In genomic region chr1:9186976-9187375, GRCh38 we compare ENCODE assay signal across 37 cellular contexts.
"Had no signal": no experiment of that assay in that cellular context is flagged by ENCODE, and none has a peak within 500 bp of the region (broad histone marks: within the 10 kb centered on the region; RNA-seq: fewer than 3 reads in every experiment).

No MANE protein-coding gene starts in this region.

- H3K27me3 ChIP-seq: ascending aorta had no signal

- H3K4me3 Mint-ChIP-seq: activated CD4-positive, alpha-beta memory T cell treated with anti-CD3 and anti-CD28 coated beads for 36 hours; activated CD4-positive, alpha-beta T cell treated with anti-CD3 and anti-CD28 coated beads for 36 hours; activated CD4-positive, alpha-beta T cell treated with anti-CD3 and anti-CD28 coated beads, Interleukin-2, amount 10 ng/mL, durations not matched to agents 7 days and 5 days; activated CD8-positive, alpha-beta T cell treated with anti-CD3 and anti-CD28 coated beads for 36 hours; activated naive CD4-positive, alpha-beta T cell treated with anti-CD3 and anti-CD28 coated beads, Interleukin-2, amount 10 ng/mL, durations not matched to agents 7 days and 5 days; activated naive CD4-positive, alpha-beta T cell treated with anti-CD3 and anti-CD28 coated beads, Interleukin-2, amount 50 U/mL, for 24 hours; activated naive CD8-positive, alpha-beta T cell; activated naive CD8-positive, alpha-beta T cell treated with anti-CD3 and anti-CD28 coated beads, Interleukin-2, amount 10 ng/mL, durations not matched to agents 7 days and 5 days; activated naive CD8-positive, alpha-beta T cell treated with anti-CD3 and anti-CD28 coated beads, Interleukin-2, amount 50 U/mL, for 24 hours; activated T-cell treated with anti-CD3 and anti-CD28 coated beads, Interleukin-2, amount 50 U/mL, for 4 hours; activated T-cell treated with anti-CD3 and anti-CD28 coated beads, Interleukin-2, amount 50 U/mL, for 72 hours; central memory CD8-positive, alpha-beta T cell; T-helper 1 cell treated with Interleukin-12 subunit alpha and Interleukin-12 subunit beta and Interleukin-4 antibody, amounts not matched to agents 30 μg/mL and 1 μg/mL, for 36 hours; T-helper 2 cell treated with Interferon-gamma antibody and Interleukin-4, amounts not matched to agents 5 μg/mL and 100 μg/mL, for 36 hours; WTC11 had no signal

- DNase-seq: activated CD4-positive, alpha-beta memory T cell treated with anti-CD3 and anti-CD28 coated beads for 36 hours; activated CD4-positive, alpha-beta T cell treated with anti-CD3 and anti-CD28 coated beads for 1 hour; activated CD4-positive, alpha-beta T cell treated with anti-CD3 and anti-CD28 coated beads for 36 hours; activated CD4-positive, alpha-beta T cell treated with anti-CD3 and anti-CD28 coated beads for 48 hours; activated CD4-positive, alpha-beta T cell treated with anti-CD3 and anti-CD28 coated beads, Interleukin-2, amount 10 ng/mL, durations not matched to agents 7 days and 5 days; activated CD4-positive, CD25-positive, alpha-beta regulatory T cell; activated CD8-positive, alpha-beta memory T cell treated with anti-CD3 and anti-CD28 coated beads, Interleukin-2, amount 50 U/mL, for 4 hours; activated CD8-positive, alpha-beta T cell treated with anti-CD3 and anti-CD28 coated beads for 36 hours; activated effector memory CD4-positive, alpha-beta T cell treated with Interleukin-2 at 50 U/mL for 16 hours; activated gamma-delta T cell; activated naive CD4-positive, alpha-beta T cell treated with anti-CD3 and anti-CD28 coated beads, Interleukin-2, amount 10 ng/mL, durations not matched to agents 7 days and 5 days; activated naive CD4-positive, alpha-beta T cell treated with Interleukin-2 at 50 U/mL for 16 hours; activated naive CD8-positive, alpha-beta T cell treated with anti-CD3 and anti-CD28 coated beads, Interleukin-2, amount 10 ng/mL, durations not matched to agents 7 days and 5 days; activated naive CD8-positive, alpha-beta T cell treated with anti-CD3 and anti-CD28 coated beads, Interleukin-2, amount 50 U/mL, for 24 hours; activated T-cell treated with anti-CD3 and anti-CD28 coated beads for 4 hours; activated T-cell treated with anti-CD3 and anti-CD28 coated beads, Interleukin-2, amount 50 U/mL, for 1 hour; activated T-cell treated with anti-CD3 and anti-CD28 coated beads, Interleukin-2, amount 50 U/mL, for 4 hours; activated T-cell treated with anti-CD3 and anti-CD28 coated beads, Interleukin-2, amount 50 U/mL, for 72 hours; amygdala; anterior cingulate cortex; caudate nucleus; cerebellar nuclear complex; T-helper 1 cell; T-helper 2 cell; T-helper 9 cell; WERI-Rb-1 had no signal

- FAIRE-seq: bronchial epithelial cell had no signal

- H3K36me3 ChIP-seq: cardiac muscle cell had no signal

- H3K36me3 Mint-ChIP-seq: activated CD4-positive, alpha-beta memory T cell treated with anti-CD3 and anti-CD28 coated beads for 36 hours; activated naive CD4-positive, alpha-beta T cell treated with anti-CD3 and anti-CD28 coated beads, Interleukin-2, amount 10 ng/mL, durations not matched to agents 7 days and 5 days; activated naive CD4-positive, alpha-beta T cell treated with anti-CD3 and anti-CD28 coated beads, Interleukin-2, amount 50 U/mL, for 24 hours; activated naive CD8-positive, alpha-beta T cell; activated naive CD8-positive, alpha-beta T cell treated with anti-CD3 and anti-CD28 coated beads, Interleukin-2, amount 10 ng/mL, durations not matched to agents 7 days and 5 days had no signal

- H3K27ac ChIP-seq: ascending aorta, cardiac muscle cell, WERI-Rb-1 had no signal

- ATAC-seq: activated CD4-positive, alpha-beta T cell treated with anti-CD3 and anti-CD28 coated beads for 36 hours; activated CD4-positive, CD25-positive, alpha-beta regulatory T cell treated with anti-CD3 and anti-CD28 coated beads, Interleukin-2, amount 50 U/mL, for 24 hours; activated CD8-positive, alpha-beta T cell treated with anti-CD3 and anti-CD28 coated beads for 36 hours; activated naive CD8-positive, alpha-beta T cell treated with anti-CD3 and anti-CD28 coated beads, Interleukin-2, amount 50 U/mL, for 24 hours; activated T-cell treated with anti-CD3 and anti-CD28 coated beads, Interleukin-2, amount 50 U/mL, for 4 hours; activated T-cell treated with anti-CD3 and anti-CD28 coated beads, Interleukin-2, amount 50 U/mL, for 72 hours; WTC11 had no signal

- H3K9me3 Mint-ChIP-seq: activated CD4-positive, alpha-beta memory T cell treated with anti-CD3 and anti-CD28 coated beads for 36 hours; activated CD4-positive, alpha-beta T cell treated with anti-CD3 and anti-CD28 coated beads, Interleukin-2, amount 10 ng/mL, durations not matched to agents 7 days and 5 days; activated CD8-positive, alpha-beta T cell treated with anti-CD3 and anti-CD28 coated beads for 36 hours; activated naive CD4-positive, alpha-beta T cell treated with anti-CD3 and anti-CD28 coated beads, Interleukin-2, amount 10 ng/mL, durations not matched to agents 7 days and 5 days; activated naive CD4-positive, alpha-beta T cell treated with anti-CD3 and anti-CD28 coated beads, Interleukin-2, amount 50 U/mL, for 24 hours; activated naive CD8-positive, alpha-beta T cell treated with anti-CD3 and anti-CD28 coated beads, Interleukin-2, amount 10 ng/mL, durations not matched to agents 7 days and 5 days; activated naive CD8-positive, alpha-beta T cell treated with anti-CD3 and anti-CD28 coated beads, Interleukin-2, amount 50 U/mL, for 24 hours; activated T-cell treated with anti-CD3 and anti-CD28 coated beads, Interleukin-2, amount 50 U/mL, for 4 hours; activated T-cell treated with anti-CD3 and anti-CD28 coated beads, Interleukin-2, amount 50 U/mL, for 72 hours; activated T-helper 2 cell treated with anti-CD3 and anti-CD28 coated beads, Interferon-gamma antibody, Interleukin-2, Interleukin-4, amounts not matched to agents 10 μg/mL and 5 μg/mL and 100 μg/mL, durations not matched to agents 14 hours and 24 hours and 36 hours; central memory CD8-positive, alpha-beta T cell; T-helper 1 cell treated with Interleukin-12 subunit alpha and Interleukin-12 subunit beta and Interleukin-4 antibody, amounts not matched to agents 30 μg/mL and 1 μg/mL, for 36 hours; T-helper 2 cell treated with Interferon-gamma antibody and Interleukin-4, amounts not matched to agents 5 μg/mL and 100 μg/mL, for 36 hours had no signal

- H3K9me3 ChIP-seq: ascending aorta had no signal

- H3K4me3 ChIP-seq: ascending aorta, cardiac muscle cell had no signal

- H3K27ac Mint-ChIP-seq: activated CD4-positive, alpha-beta memory T cell treated with anti-CD3 and anti-CD28 coated beads for 36 hours; activated CD4-positive, alpha-beta T cell treated with anti-CD3 and anti-CD28 coated beads for 36 hours; activated CD4-positive, alpha-beta T cell treated with anti-CD3 and anti-CD28 coated beads, Interleukin-2, amount 10 ng/mL, durations not matched to agents 7 days and 5 days; activated CD8-positive, alpha-beta T cell treated with anti-CD3 and anti-CD28 coated beads for 36 hours; activated naive CD4-positive, alpha-beta T cell treated with anti-CD3 and anti-CD28 coated beads, Interleukin-2, amount 10 ng/mL, durations not matched to agents 7 days and 5 days; activated naive CD4-positive, alpha-beta T cell treated with anti-CD3 and anti-CD28 coated beads, Interleukin-2, amount 50 U/mL, for 24 hours; activated naive CD8-positive, alpha-beta T cell; activated naive CD8-positive, alpha-beta T cell treated with anti-CD3 and anti-CD28 coated beads, Interleukin-2, amount 10 ng/mL, durations not matched to agents 7 days and 5 days; activated naive CD8-positive, alpha-beta T cell treated with anti-CD3 and anti-CD28 coated beads, Interleukin-2, amount 50 U/mL, for 24 hours; activated T-cell treated with anti-CD3 and anti-CD28 coated beads, Interleukin-2, amount 50 U/mL, for 72 hours; activated T-helper 2 cell treated with anti-CD3 and anti-CD28 coated beads, Interferon-gamma antibody, Interleukin-2, Interleukin-4, amounts not matched to agents 10 μg/mL and 5 μg/mL and 100 μg/mL, durations not matched to agents 14 hours and 24 hours and 36 hours; T-helper 1 cell treated with Interleukin-12 subunit alpha and Interleukin-12 subunit beta and Interleukin-4 antibody, amounts not matched to agents 30 μg/mL and 1 μg/mL, for 36 hours; T-helper 2 cell treated with Interferon-gamma antibody and Interleukin-4, amounts not matched to agents 5 μg/mL and 100 μg/mL, for 36 hours; WTC11 had no signal

- H3K4me1 Mint-ChIP-seq: activated CD4-positive, alpha-beta T cell treated with anti-CD3 and anti-CD28 coated beads for 36 hours; activated naive CD4-positive, alpha-beta T cell treated with anti-CD3 and anti-CD28 coated beads, Interleukin-2, amount 50 U/mL, for 24 hours; central memory CD8-positive, alpha-beta T cell had no signal
